9 cellular contexts compared by ENCODE assay signal in genomic region chr2:234257859-234258561, GRCh38.
DNase-seq lines count a peak whose midpoint lies in the region; ATAC-seq, FAIRE-seq and TF ChIP-seq lines count a peak whose summit lies in the region.
"Had no signal": no experiment of that assay in that cellular context is flagged by ENCODE, and none has a peak within 500 bp of the region (broad histone marks: within the 10 kb centered on the region; RNA-seq: fewer than 3 reads in every experiment).

No MANE protein-coding gene starts in this region.

- TF ChIP-seq CTCF in AG09309 (IDR thresholded peaks at IDR 0.05; ENCODE audit: control insufficient read depth, insufficient read depth, low read depth, low read length, missing control alignments) = peak; percentile 80
- TF ChIP-seq CTCF in H9 (conservative IDR thresholded peaks at IDR 0.05) = peak; percentile 69
- peak; percentile 83 for TF ChIP-seq CTCF in fibroblast of mammary gland (conservative IDR thresholded peaks at IDR 0.05; ENCODE audit: control insufficient read depth, insufficient read depth, low read depth, low read length)
- TF ChIP-seq CTCF in pancreas (IDR thresholded peaks at IDR 0.05) = peak in 3 of 4 donors; percentile 18 to 41 (median 21)
- TF ChIP-seq CTCF in gastroesophageal sphincter (IDR thresholded peaks at IDR 0.05) = peak in 1 of 4 experiments; percentile 20

- no peak overlapping the region for H4K5ac ChIP-seq in H9 (ENCODE audit: insufficient read length, low read depth, low read length)

- no peak overlapping the region; a peak in 1 of 7 replicates for H3K27ac Mint-ChIP-seq in H9

- H4K8ac ChIP-seq in H9 (replicated peaks; ENCODE audit: insufficient read length, low read depth, low read length) = no peak overlapping the region

- H3K4ac ChIP-seq in H9 (ENCODE audit: low read depth, low read length) = no peak overlapping the region

- no peak for FAIRE-seq in pancreas (lab: Jason Lieb, UNC)
- FAIRE-seq: colon had no signal

- no peak overlapping the region for H3T11ph ChIP-seq in H9 (ENCODE audit: low read length)

- H4K91ac ChIP-seq in H9 (ENCODE audit: insufficient read length, low read depth, low read length) = no peak overlapping the region

- no peaks in the 10 kb centered on the region for H3K79me2 ChIP-seq in H9 (ENCODE audit: insufficient read depth, low read length)

- H3K4me1 ChIP-seq in H9 (ENCODE audit: insufficient read depth, low read length) (no peaks in the 10 kb centered on the region), pancreas (peaks cover 0 to 11% (median 0%) of the 10 kb centered on the region in 3 donors), gastroesophageal sphincter (no peaks in the 10 kb centered on the region)

- no peak overlapping the region for H2BK20ac ChIP-seq in H9 (ENCODE audit: low read depth, low read length, poor library complexity, severe bottlenecking)

- H2AK5ac ChIP-seq in H9 (ENCODE audit: insufficient read length, low read length) = no peak overlapping the region

- no peak overlapping the region for H2BK15ac ChIP-seq in H9 (ENCODE audit: low read depth, low read length)

- no peak overlapping the region for H2BK120ac ChIP-seq in H9 (ENCODE audit: low read depth, low read length, poor library complexity, severe bottlenecking)

- no peak overlapping the region for H2AFZ ChIP-seq in H9 (ENCODE audit: low read length)

- intact Hi-C loops in pancreas (cut with DNase I) = no loop called here

- no peaks in the 10 kb centered on the region; the same call in 1 of the 2 replicates for H3K27me3 Mint-ChIP-seq in H9 (ENCODE audit: low read depth)

- no peak overlapping the region for H3K4me2 ChIP-seq in H9 (ENCODE audit: insufficient read depth, insufficient read length, low read length)

- H3K9me3 Mint-ChIP-seq in H9 = no peaks in the 10 kb centered on the region

- H3K27ac ChIP-seq in H9 (ENCODE audit: insufficient read length, low read depth, low read length) (no peak overlapping the region), pancreas (no peak overlapping the region), gastroesophageal sphincter (no peak overlapping the region)

- no peak overlapping the region for H2BK5ac ChIP-seq in H9 (ENCODE audit: insufficient read length, low read length)

- H3K9ac ChIP-seq in H9 (ENCODE audit: extremely low read depth, insufficient read length, low read length) = no peak overlapping the region

- no peak overlapping the region for H3K4me3 ChIP-seq in AG09309 (ENCODE audit: control insufficient read depth, low read depth, low read length)
- H3K4me3 ChIP-seq in fibroblast of mammary gland (ENCODE audit: control insufficient read depth, low read depth, low read length) = no peak overlapping the region
- no peak overlapping the region for H3K4me3 ChIP-seq in pancreas
- H3K4me3 ChIP-seq in gastroesophageal sphincter = no peak overlapping the region

- WGBS in H9 (ENCODE audit: extremely low coverage, insufficient read length, low lambda C conversion rate) = no CpG with 5 or more reads among the region's 10 CpGs
- WGBS in pancreas, 2 donors = 38 to 39% methylated on average over 10 of the region's 10 CpGs
- 49 to 61% methylated on average over 4 to 7 of the region's 10 CpGs for WGBS in gastroesophageal sphincter (ENCODE audit: low coverage in 1 of 2), 2 donors

- ATAC-seq in SK-N-SH treated with all-trans-retinoic acid at 6 μM for 48 hours = peak; percentile 100
- ATAC-seq in pancreas = peak; percentile 78 to 92 (median 92)
- ATAC-seq in gastroesophageal sphincter = no peak
- ATAC-seq in GM18867 (IDR thresholded peaks at IDR 0.05; ENCODE audit: unreplicated experiment) = no peak
- no peak for ATAC-seq in GM18502 (IDR thresholded peaks at IDR 0.05; ENCODE audit: poor library complexity, unreplicated experiment)

- DNase-seq in AG09309 (ENCODE audit: low read depth) = peak; percentile 95
- peak; percentile 78 for DNase-seq in H9
- DNase-seq in fibroblast of mammary gland (ENCODE audit: low read depth) = peak; percentile 98
- peak in 4 of 6 donors; percentile 35 to 66 (median 56) for DNase-seq in pancreas

- no peak overlapping the region for H3K4me3 Mint-ChIP-seq in H9

- peaks cover 7 to 15% of the 10 kb centered on the region in 2 experiments for H3K4me1 Mint-ChIP-seq in H9

- H3K23me2 ChIP-seq in H9 (ENCODE audit: insufficient read length, low read depth, low read length, poor library complexity, severe bottlenecking) = no peaks in the 10 kb centered on the region

- H3K23ac ChIP-seq in H9 (ENCODE audit: insufficient read length, low read depth, low read length) = no peak overlapping the region

- H4K20me1 ChIP-seq in H9 (ENCODE audit: control insufficient read depth, insufficient read depth, insufficient read length) = no peaks in the 10 kb centered on the region

- no peak for TF ChIP-seq EP300 in gastroesophageal sphincter (IDR thresholded peaks at IDR 0.05)

- H3K18ac ChIP-seq in H9 (ENCODE audit: insufficient read length, low read depth, low read length) = no peak overlapping the region

- H3K56ac ChIP-seq in H9 (ENCODE audit: insufficient read length, low read depth, low read length) = no peak overlapping the region

- H3K14ac ChIP-seq in H9 (ENCODE audit: insufficient read depth, low read length) = no peak overlapping the region

- no peak overlapping the region for H2BK12ac ChIP-seq in H9 (ENCODE audit: insufficient read length, low read depth, low read length)

- H3K9me3 ChIP-seq in H9 (ENCODE audit: control insufficient read depth, low read depth, low read length) = no peaks in the 10 kb centered on the region
- no peaks in the 10 kb centered on the region for H3K9me3 ChIP-seq in pancreas
- H3K9me3 ChIP-seq in gastroesophageal sphincter = no peaks in the 10 kb centered on the region

- H3K79me1 ChIP-seq in H9 (ENCODE audit: insufficient read depth, low read depth, low read length, poor library complexity, severe bottlenecking) = no peaks in the 10 kb centered on the region

- H3K27me3 ChIP-seq in H9 (ENCODE audit: insufficient read depth, low read length) = no peaks in the 10 kb centered on the region
- no peaks in the 10 kb centered on the region for H3K27me3 ChIP-seq in pancreas
- peaks cover 5% of the 10 kb centered on the region for H3K27me3 ChIP-seq in gastroesophageal sphincter

- H3K36me3 ChIP-seq in pancreas = no peaks in the 10 kb centered on the region
- no peaks in the 10 kb centered on the region for H3K36me3 ChIP-seq in gastroesophageal sphincter

- no peak for TF ChIP-seq POLR2A in gastroesophageal sphincter (IDR thresholded peaks at IDR 0.05)

- no peaks in the 10 kb centered on the region; a peak in 1 of 7 replicates for H3K36me3 Mint-ChIP-seq in H9 (ENCODE audit: insufficient read depth in 1 of 3, low read depth in 3 of 3)

TF ChIP-seq in SK-N-SH treated with all-trans-retinoic acid at 6 μM for 48 hours, 23 proteins besides CTCF, POLR2A, EP300 and RAD21:
- no peak for TF ChIP-seq RARB (CRISPR knock-in tag; IDR thresholded peaks at IDR 0.05)
- TF ChIP-seq ZFP3 (CRISPR knock-in tag; IDR thresholded peaks at IDR 0.05) = peak; percentile 15; the same call in 1 of the 2 replicates

Comparison
In these comparisons a context has a peak if more than half of its experiments do, and no peak if none do; other contexts are left out.
1. ATAC-seq: peak in SK-N-SH treated with all-trans-retinoic acid at 6 μM for 48 hours (single experiment) and pancreas (4 of 4); none in gastroesophageal sphincter (single experiment), GM18867 (single experiment) and GM18502 (single experiment).
2. Peak in every context shown above with its lines, with median percentiles within 50 percentile points of each other: DNase-seq.